7 cellular contexts compared by ENCODE assay signal in genomic region chr3:195659136-195659533, GRCh38.
DNase-seq lines count a peak whose midpoint lies in the region; ATAC-seq and TF ChIP-seq lines count a peak whose summit lies in the region.
"Not testable (repeated sequence)": the region's sequence is repeated elsewhere in the genome, so short reads cannot be mapped to it uniquely, and the experiment has no call there.

No MANE protein-coding gene starts in this region.

- H3K79me2 ChIP-seq in KMS-11 (ENCODE audit: insufficient read depth, low read depth); osteoblast (ENCODE audit: insufficient read depth, low read length): not testable (repeated sequence)

- peak overlapping the region; percentile 31 for H3K4me2 ChIP-seq in KMS-11
- peak overlapping the region; percentile 43 for H3K4me2 ChIP-seq in osteoblast (ENCODE audit: insufficient read depth, low read length)

- peak; percentile 43 to 51 for ATAC-seq in CD4-positive, CD25-positive, alpha-beta regulatory T cell (ENCODE audit: low read depth in 2 of 2)
- ATAC-seq in activated T-helper 17 cell treated with anti-CD3 and anti-CD28 coated beads, Interleukin-2, amount 50 U/mL, for 72 hours (replicated peaks), result peak; percentile 30

- peak overlapping the region in 3 of 4 donors; percentile 11 to 79 (median 28) for H3K4me3 Mint-ChIP-seq in CD4-positive, CD25-positive, alpha-beta regulatory T cell
- H3K4me3 Mint-ChIP-seq in T-helper 1 cell treated with Interleukin-12 subunit alpha and Interleukin-12 subunit beta and Interleukin-4 antibody, amounts not matched to agents 30 μg/mL and 1 μg/mL, for 36 hours, result peak overlapping the region; percentile 37
- peak overlapping the region; percentile 74 for H3K4me3 Mint-ChIP-seq in activated T-helper 17 cell treated with anti-CD3 and anti-CD28 coated beads, Interleukin-2, amount 50 U/mL, for 72 hours

- not testable (repeated sequence) for TF ChIP-seq CTCF in KMS-11 (conservative IDR thresholded peaks at IDR 0.05; ENCODE audit: low read depth, low read length); coronary artery (IDR thresholded peaks at IDR 0.05); right atrium auricular region (IDR thresholded peaks at IDR 0.05); osteoblast (IDR thresholded peaks at IDR 0.05; ENCODE audit: extremely low read depth, low read depth, low read length)

- H3K9ac ChIP-seq in KMS-11, result not testable (repeated sequence)

- H3K9me3 ChIP-seq in CD4-positive, CD25-positive, alpha-beta regulatory T cell (ENCODE audit: control insufficient read depth in 2 of 2, low read length in 2 of 2); right atrium auricular region; osteoblast (ENCODE audit: low read depth, low read length): not testable (repeated sequence)

- not testable (repeated sequence) for H3K36me3 Mint-ChIP-seq in CD4-positive, CD25-positive, alpha-beta regulatory T cell; T-helper 1 cell treated with Interleukin-12 subunit alpha and Interleukin-12 subunit beta and Interleukin-4 antibody, amounts not matched to agents 30 μg/mL and 1 μg/mL, for 36 hours (ENCODE audit: low read depth); activated T-helper 17 cell treated with anti-CD3 and anti-CD28 coated beads, Interleukin-2, amount 50 U/mL, for 72 hours (ENCODE audit: low read depth)

- H3K36me3 ChIP-seq in CD4-positive, CD25-positive, alpha-beta regulatory T cell (ENCODE audit: control insufficient read depth, insufficient read depth, low read length); KMS-11 (ENCODE audit: insufficient read depth); right atrium auricular region; osteoblast (ENCODE audit: insufficient read depth, low read length): not testable (repeated sequence)

- H3K27ac ChIP-seq in CD4-positive, CD25-positive, alpha-beta regulatory T cell (ENCODE audit: insufficient read depth, low read length, poor library complexity, severe bottlenecking); KMS-11; coronary artery; right atrium auricular region; osteoblast (ENCODE audit: low read depth, low read length): not testable (repeated sequence)

- H3K27me3 ChIP-seq in CD4-positive, CD25-positive, alpha-beta regulatory T cell (ENCODE audit: control insufficient read depth, insufficient read depth, low read length); KMS-11 (ENCODE audit: insufficient read depth, low read depth); right atrium auricular region; osteoblast (ENCODE audit: insufficient read depth, low read length): not testable (repeated sequence)

- H2AFZ ChIP-seq in KMS-11 (ENCODE audit: low read depth); osteoblast (ENCODE audit: low read length): not testable (repeated sequence)

- not testable (repeated sequence) for H3K4me1 ChIP-seq in CD4-positive, CD25-positive, alpha-beta regulatory T cell (ENCODE audit: control insufficient read depth, insufficient read depth, low read length, poor library complexity, severe bottlenecking); KMS-11 (ENCODE audit: low read depth, poor library complexity, severe bottlenecking); right atrium auricular region; osteoblast (ENCODE audit: insufficient read depth, low read length)

- peaks cover 0 to 10% (median 4%) of the 10 kb centered on the region in 4 donors for H3K4me1 Mint-ChIP-seq in CD4-positive, CD25-positive, alpha-beta regulatory T cell
- H3K4me1 Mint-ChIP-seq in T-helper 1 cell treated with Interleukin-12 subunit alpha and Interleukin-12 subunit beta and Interleukin-4 antibody, amounts not matched to agents 30 μg/mL and 1 μg/mL, for 36 hours (ENCODE audit: low read depth); activated T-helper 17 cell treated with anti-CD3 and anti-CD28 coated beads, Interleukin-2, amount 50 U/mL, for 72 hours: not testable (repeated sequence)

- H3K27me3 Mint-ChIP-seq in CD4-positive, CD25-positive, alpha-beta regulatory T cell; T-helper 1 cell treated with Interleukin-12 subunit alpha and Interleukin-12 subunit beta and Interleukin-4 antibody, amounts not matched to agents 30 μg/mL and 1 μg/mL, for 36 hours (ENCODE audit: low read depth); activated T-helper 17 cell treated with anti-CD3 and anti-CD28 coated beads, Interleukin-2, amount 50 U/mL, for 72 hours: not testable (repeated sequence)

- DNase-seq in CD4-positive, CD25-positive, alpha-beta regulatory T cell; coronary artery (ENCODE audit: low spot score); right atrium auricular region (ENCODE audit: low spot score); osteoblast (ENCODE audit: insufficient read length, low spot score, missing footprints): not testable (repeated sequence)

- not testable (repeated sequence) for H3K9me3 Mint-ChIP-seq in CD4-positive, CD25-positive, alpha-beta regulatory T cell; T-helper 1 cell treated with Interleukin-12 subunit alpha and Interleukin-12 subunit beta and Interleukin-4 antibody, amounts not matched to agents 30 μg/mL and 1 μg/mL, for 36 hours; activated T-helper 17 cell treated with anti-CD3 and anti-CD28 coated beads, Interleukin-2, amount 50 U/mL, for 72 hours

- peak overlapping the region; percentile 26 for H3K4me3 ChIP-seq in CD4-positive, CD25-positive, alpha-beta regulatory T cell (ENCODE audit: low read depth, low read length)
- not testable (repeated sequence) for H3K4me3 ChIP-seq in KMS-11 (IDR thresholded peaks at IDR 0.05; ENCODE audit: insufficient read depth, low read depth, low read length); osteoblast (ENCODE audit: insufficient read depth, low read length)
- H3K4me3 ChIP-seq in coronary artery, result peak overlapping the region; percentile 88
- peak overlapping the region; percentile 30 to 65 for H3K4me3 ChIP-seq in right atrium auricular region

- not testable (repeated sequence) for H4K20me1 ChIP-seq in KMS-11 (ENCODE audit: insufficient read depth); osteoblast (ENCODE audit: insufficient read depth, low read length)

- not testable (repeated sequence) for H3K27ac Mint-ChIP-seq in CD4-positive, CD25-positive, alpha-beta regulatory T cell; T-helper 1 cell treated with Interleukin-12 subunit alpha and Interleukin-12 subunit beta and Interleukin-4 antibody, amounts not matched to agents 30 μg/mL and 1 μg/mL, for 36 hours; activated T-helper 17 cell treated with anti-CD3 and anti-CD28 coated beads, Interleukin-2, amount 50 U/mL, for 72 hours
